In genomic region chr15:58952751-58953150, GRCh38 we compare ENCODE assay signal across 1 cellular context.
TF ChIP-seq lines count a peak whose summit lies in the region.

No MANE protein-coding gene starts in this region.

TF ChIP-seq in GM12878, 131 proteins besides CTCF, POLR2A, EP300 and RAD21:
- TF ChIP-seq BMI1 (IDR thresholded peaks at IDR 0.05; ENCODE audit: borderline replicate concordance): no peak
- TF ChIP-seq HCFC1 (IDR thresholded peaks at IDR 0.05; ENCODE audit: low read length): no peak
- TF ChIP-seq JUND (IDR thresholded peaks at IDR 0.05; ENCODE audit: low read depth, low read length): no peak
- TF ChIP-seq E2F8 (IDR thresholded peaks at IDR 0.05; ENCODE audit: low read depth, partially characterized antibody): no peak
- TF ChIP-seq MEF2B (IDR thresholded peaks at IDR 0.05; ENCODE audit: partially characterized antibody, poor library complexity, severe bottlenecking): no peak
- no peak for TF ChIP-seq PAX5 (IDR thresholded peaks at IDR 0.05; ENCODE audit: borderline replicate concordance, low read depth, low read length)
- TF ChIP-seq IRF4 (IDR thresholded peaks at IDR 0.05; ENCODE audit: low read depth, low read length): no peak
- TF ChIP-seq ESRRA (IDR thresholded peaks at IDR 0.05; ENCODE audit: low read length): no peak
- no peak for TF ChIP-seq E4F1 (IDR thresholded peaks at IDR 0.05; ENCODE audit: borderline replicate concordance, partially characterized antibody)
- TF ChIP-seq RCOR1 (conservative IDR thresholded peaks at IDR 0.05; ENCODE audit: low read depth, low read length): no peak
